Comparison of ENCODE assay signal across 8 cellular contexts in genomic region chr12:125203145-125203765, GRCh38. TPM values are rescaled to one million over a fixed set of nuclear protein-coding genes. Genes with fewer than 3 reads are reported as not detected.
DNase-seq lines count a peak whose midpoint lies in the region; ATAC-seq and TF ChIP-seq lines count a peak whose summit lies in the region.
"Had no signal": no experiment of that assay in that cellular context is flagged by ENCODE, and none has a peak within 500 bp of the region (broad histone marks: within the 10 kb centered on the region; RNA-seq: fewer than 3 reads in every experiment).

No MANE protein-coding gene starts in this region.

- no peaks in the 10 kb centered on the region for H3K79me2 ChIP-seq in neural progenitor cell (ENCODE audit: low read depth)

- H3K27ac ChIP-seq in neural progenitor cell = no peak overlapping the region

- peak; percentile 68 for TF ChIP-seq CTCF in GM12872 (IDR thresholded peaks at IDR 0.05; ENCODE audit: insufficient read depth, low read depth, low read length)
- peak; percentile 39 for TF ChIP-seq CTCF in WI38 (IDR thresholded peaks at IDR 0.05; ENCODE audit: low read depth, low read length)
- TF ChIP-seq CTCF in neural progenitor cell (IDR thresholded peaks at IDR 0.05) = peak; percentile 46

- no peaks in the 10 kb centered on the region for H3K27me3 ChIP-seq in neural progenitor cell

- no peaks in the 10 kb centered on the region for H3K9me3 ChIP-seq in neural progenitor cell (ENCODE audit: low read depth)

- H3K4me1 Mint-ChIP-seq in neural progenitor cell = peaks cover 16% of the 10 kb centered on the region
- H3K4me1 Mint-ChIP-seq in activated T-cell treated with anti-CD3 and anti-CD28 coated beads, Interleukin-2, amount 50 U/mL, for 72 hours (ENCODE audit: low read depth) = no peaks in the 10 kb centered on the region

- H3K4me2 ChIP-seq in neural progenitor cell = no peak overlapping the region

- no peaks in the 10 kb centered on the region for H3K36me3 ChIP-seq in neural progenitor cell

- H3K27me3 Mint-ChIP-seq in neural progenitor cell (ENCODE audit: insufficient read depth, low read depth) = peaks cover 17% of the 10 kb centered on the region
- peaks cover 45% of the 10 kb centered on the region for H3K27me3 Mint-ChIP-seq in activated T-cell treated with anti-CD3 and anti-CD28 coated beads, Interleukin-2, amount 50 U/mL, for 72 hours (ENCODE audit: low read depth)

- H3K27ac Mint-ChIP-seq in neural progenitor cell = no peak overlapping the region
- no peak overlapping the region for H3K27ac Mint-ChIP-seq in activated T-cell treated with anti-CD3 and anti-CD28 coated beads, Interleukin-2, amount 50 U/mL, for 72 hours
- H3K27ac Mint-ChIP-seq: activated naive CD4-positive, alpha-beta T cell treated with anti-CD3 and anti-CD28 coated beads, Interleukin-2, amount 50 U/mL, for 72 hours had no signal

- H3F3A ChIP-seq in neural progenitor cell (ENCODE audit: low read depth) = no peaks in the 10 kb centered on the region

- H3K4me3 ChIP-seq in WI38 (ENCODE audit: low read depth, low read length) (no peak overlapping the region), neural progenitor cell (no peak overlapping the region)

- H2AFZ ChIP-seq in neural progenitor cell (replicated peaks) = no peak overlapping the region

- H3K36me3 Mint-ChIP-seq in neural progenitor cell = no peaks in the 10 kb centered on the region
- H3K36me3 Mint-ChIP-seq in activated T-cell treated with anti-CD3 and anti-CD28 coated beads, Interleukin-2, amount 50 U/mL, for 72 hours (ENCODE audit: insufficient read depth in 2 of 2) = no peaks in the 10 kb centered on the region
- H3K36me3 Mint-ChIP-seq: activated naive CD4-positive, alpha-beta T cell treated with anti-CD3 and anti-CD28 coated beads, Interleukin-2, amount 50 U/mL, for 72 hours had no signal

- H3K9me3 Mint-ChIP-seq in neural progenitor cell = peaks cover 8% of the 10 kb centered on the region
- no peaks in the 10 kb centered on the region for H3K9me3 Mint-ChIP-seq in activated T-cell treated with anti-CD3 and anti-CD28 coated beads, Interleukin-2, amount 50 U/mL, for 72 hours

- H4K20me1 ChIP-seq in neural progenitor cell (ENCODE audit: low read depth) = peaks cover 3% of the 10 kb centered on the region

- ATAC-seq in HG03378 (IDR thresholded peaks at IDR 0.05; ENCODE audit: unreplicated experiment) (peak; percentile 47), GM21529 (IDR thresholded peaks at IDR 0.05; ENCODE audit: unreplicated experiment) (no peak)
- ATAC-seq in activated T-cell treated with anti-CD3 and anti-CD28 coated beads, Interleukin-2, amount 50 U/mL, for 72 hours (replicated peaks in 1 of 2) = no peak

- no peak overlapping the region for H3K9ac ChIP-seq in neural progenitor cell

- peaks cover 3% of the 10 kb centered on the region for H3K4me1 ChIP-seq in neural progenitor cell

- DNase-seq in neural progenitor cell (ENCODE audit: low spot score) (no peak), iPS-NIHi11 (ENCODE audit: low spot score) (no peak)
- DNase-seq in activated T-cell treated with anti-CD3 and anti-CD28 coated beads, Interleukin-2, amount 50 U/mL, for 72 hours = no peak

- H3K4me3 Mint-ChIP-seq in neural progenitor cell = no peak overlapping the region
- H3K4me3 Mint-ChIP-seq in activated T-cell treated with anti-CD3 and anti-CD28 coated beads, Interleukin-2, amount 50 U/mL, for 72 hours = no peak overlapping the region

RNA-seq across cellular contexts. Expression of gene TMEM132B, which starts 17.1 kb away (rescaled TPM):
- 12.8 and 13.2 TPM in 2 replicates for total RNA-seq in neural progenitor cell (ENCODE audit: low replicate concordance)
- total RNA-seq in activated T-cell treated with anti-CD3 and anti-CD28 coated beads, Interleukin-2, amount 50 U/mL, for 72 hours = not detected
- total RNA-seq: activated naive CD4-positive, alpha-beta T cell treated with anti-CD3 and anti-CD28 coated beads, Interleukin-2, amount 50 U/mL, for 72 hours had no signal

Comparison
In these comparisons a context has a peak if more than half of its experiments do, and no peak if none do; other contexts are left out.
1. RNA of gene TMEM132B, which starts 17.1 kb away (total RNA-seq): 12.8 to 13.2 TPM in neural progenitor cell; not detected in activated T-cell treated with anti-CD3 and anti-CD28 coated beads, Interleukin-2, amount 50 U/mL, for 72 hours; every median in the first group is over 10 times any median in the second.
2. Peak in every context shown above with its lines, with median percentiles within 50 percentile points of each other: CTCF ChIP-seq.